ENCODE assay signal across 1 cellular context in the genomic region with DNA sequence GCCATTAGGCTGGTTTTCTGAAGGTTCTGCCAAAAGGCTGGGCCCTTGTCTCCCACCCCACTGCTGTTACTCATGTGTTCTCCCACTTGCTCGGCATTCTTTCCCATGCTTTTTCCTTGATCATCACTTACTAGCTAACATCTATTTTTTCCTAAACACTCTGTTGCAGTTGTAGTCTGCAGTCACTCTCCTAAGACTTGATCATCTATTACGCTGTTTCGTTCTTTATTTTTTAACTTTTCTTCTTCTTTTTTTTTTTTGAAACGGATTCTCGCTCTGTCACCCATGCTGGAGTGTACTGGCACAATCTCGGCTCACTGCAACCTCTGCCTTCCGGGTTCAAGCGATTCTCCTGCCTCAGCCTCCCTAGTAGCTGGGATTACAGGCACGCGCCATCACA.
TF ChIP-seq lines count a peak whose summit lies in the region.

No MANE protein-coding gene starts in this region.

TF ChIP-seq in GM23338, 12 proteins besides CTCF, POLR2A, EP300 and RAD21 (continued from another document):
- TF ChIP-seq, protein P1, sequence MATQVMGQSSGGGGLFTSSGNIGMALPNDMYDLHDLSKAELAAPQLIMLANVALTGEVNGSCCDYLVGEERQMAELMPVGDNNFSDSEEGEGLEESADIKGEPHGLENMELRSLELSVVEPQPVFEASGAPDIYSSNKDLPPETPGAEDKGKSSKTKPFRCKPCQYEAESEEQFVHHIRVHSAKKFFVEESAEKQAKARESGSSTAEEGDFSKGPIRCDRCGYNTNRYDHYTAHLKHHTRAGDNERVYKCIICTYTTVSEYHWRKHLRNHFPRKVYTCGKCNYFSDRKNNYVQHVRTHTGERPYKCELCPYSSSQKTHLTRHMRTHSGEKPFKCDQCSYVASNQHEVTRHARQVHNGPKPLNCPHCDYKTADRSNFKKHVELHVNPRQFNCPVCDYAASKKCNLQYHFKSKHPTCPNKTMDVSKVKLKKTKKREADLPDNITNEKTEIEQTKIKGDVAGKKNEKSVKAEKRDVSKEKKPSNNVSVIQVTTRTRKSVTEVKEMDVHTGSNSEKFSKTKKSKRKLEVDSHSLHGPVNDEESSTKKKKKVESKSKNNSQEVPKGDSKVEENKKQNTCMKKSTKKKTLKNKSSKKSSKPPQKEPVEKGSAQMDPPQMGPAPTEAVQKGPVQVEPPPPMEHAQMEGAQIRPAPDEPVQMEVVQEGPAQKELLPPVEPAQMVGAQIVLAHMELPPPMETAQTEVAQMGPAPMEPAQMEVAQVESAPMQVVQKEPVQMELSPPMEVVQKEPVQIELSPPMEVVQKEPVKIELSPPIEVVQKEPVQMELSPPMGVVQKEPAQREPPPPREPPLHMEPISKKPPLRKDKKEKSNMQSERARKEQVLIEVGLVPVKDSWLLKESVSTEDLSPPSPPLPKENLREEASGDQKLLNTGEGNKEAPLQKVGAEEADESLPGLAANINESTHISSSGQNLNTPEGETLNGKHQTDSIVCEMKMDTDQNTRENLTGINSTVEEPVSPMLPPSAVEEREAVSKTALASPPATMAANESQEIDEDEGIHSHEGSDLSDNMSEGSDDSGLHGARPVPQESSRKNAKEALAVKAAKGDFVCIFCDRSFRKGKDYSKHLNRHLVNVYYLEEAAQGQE (IDR thresholded peaks at IDR 0.05; ENCODE audit: unreplicated experiment), result no peak
- TF ChIP-seq NANOG (IDR thresholded peaks at IDR 0.05; ENCODE audit: borderline replicate concordance) (no peak), ZNF331 (CRISPR knock-in tag; IDR thresholded peaks at IDR 0.05; ENCODE audit: low read depth) (no peak), POLR2AphosphoS5 (IDR thresholded peaks at IDR 0.05; ENCODE audit: low read depth) (no peak), EZH2phosphoT487 (IDR thresholded peaks at IDR 0.05; ENCODE audit: unreplicated experiment) (no peak), ZNF114 (CRISPR knock-in tag; IDR thresholded peaks at IDR 0.05) (no peak), EZH2 (IDR thresholded peaks at IDR 0.05; ENCODE audit: low read depth, unreplicated experiment) (no peak), JUNB (IDR thresholded peaks at IDR 0.05; ENCODE audit: unreplicated experiment) (no peak)
- TF ChIP-seq, protein P2, sequence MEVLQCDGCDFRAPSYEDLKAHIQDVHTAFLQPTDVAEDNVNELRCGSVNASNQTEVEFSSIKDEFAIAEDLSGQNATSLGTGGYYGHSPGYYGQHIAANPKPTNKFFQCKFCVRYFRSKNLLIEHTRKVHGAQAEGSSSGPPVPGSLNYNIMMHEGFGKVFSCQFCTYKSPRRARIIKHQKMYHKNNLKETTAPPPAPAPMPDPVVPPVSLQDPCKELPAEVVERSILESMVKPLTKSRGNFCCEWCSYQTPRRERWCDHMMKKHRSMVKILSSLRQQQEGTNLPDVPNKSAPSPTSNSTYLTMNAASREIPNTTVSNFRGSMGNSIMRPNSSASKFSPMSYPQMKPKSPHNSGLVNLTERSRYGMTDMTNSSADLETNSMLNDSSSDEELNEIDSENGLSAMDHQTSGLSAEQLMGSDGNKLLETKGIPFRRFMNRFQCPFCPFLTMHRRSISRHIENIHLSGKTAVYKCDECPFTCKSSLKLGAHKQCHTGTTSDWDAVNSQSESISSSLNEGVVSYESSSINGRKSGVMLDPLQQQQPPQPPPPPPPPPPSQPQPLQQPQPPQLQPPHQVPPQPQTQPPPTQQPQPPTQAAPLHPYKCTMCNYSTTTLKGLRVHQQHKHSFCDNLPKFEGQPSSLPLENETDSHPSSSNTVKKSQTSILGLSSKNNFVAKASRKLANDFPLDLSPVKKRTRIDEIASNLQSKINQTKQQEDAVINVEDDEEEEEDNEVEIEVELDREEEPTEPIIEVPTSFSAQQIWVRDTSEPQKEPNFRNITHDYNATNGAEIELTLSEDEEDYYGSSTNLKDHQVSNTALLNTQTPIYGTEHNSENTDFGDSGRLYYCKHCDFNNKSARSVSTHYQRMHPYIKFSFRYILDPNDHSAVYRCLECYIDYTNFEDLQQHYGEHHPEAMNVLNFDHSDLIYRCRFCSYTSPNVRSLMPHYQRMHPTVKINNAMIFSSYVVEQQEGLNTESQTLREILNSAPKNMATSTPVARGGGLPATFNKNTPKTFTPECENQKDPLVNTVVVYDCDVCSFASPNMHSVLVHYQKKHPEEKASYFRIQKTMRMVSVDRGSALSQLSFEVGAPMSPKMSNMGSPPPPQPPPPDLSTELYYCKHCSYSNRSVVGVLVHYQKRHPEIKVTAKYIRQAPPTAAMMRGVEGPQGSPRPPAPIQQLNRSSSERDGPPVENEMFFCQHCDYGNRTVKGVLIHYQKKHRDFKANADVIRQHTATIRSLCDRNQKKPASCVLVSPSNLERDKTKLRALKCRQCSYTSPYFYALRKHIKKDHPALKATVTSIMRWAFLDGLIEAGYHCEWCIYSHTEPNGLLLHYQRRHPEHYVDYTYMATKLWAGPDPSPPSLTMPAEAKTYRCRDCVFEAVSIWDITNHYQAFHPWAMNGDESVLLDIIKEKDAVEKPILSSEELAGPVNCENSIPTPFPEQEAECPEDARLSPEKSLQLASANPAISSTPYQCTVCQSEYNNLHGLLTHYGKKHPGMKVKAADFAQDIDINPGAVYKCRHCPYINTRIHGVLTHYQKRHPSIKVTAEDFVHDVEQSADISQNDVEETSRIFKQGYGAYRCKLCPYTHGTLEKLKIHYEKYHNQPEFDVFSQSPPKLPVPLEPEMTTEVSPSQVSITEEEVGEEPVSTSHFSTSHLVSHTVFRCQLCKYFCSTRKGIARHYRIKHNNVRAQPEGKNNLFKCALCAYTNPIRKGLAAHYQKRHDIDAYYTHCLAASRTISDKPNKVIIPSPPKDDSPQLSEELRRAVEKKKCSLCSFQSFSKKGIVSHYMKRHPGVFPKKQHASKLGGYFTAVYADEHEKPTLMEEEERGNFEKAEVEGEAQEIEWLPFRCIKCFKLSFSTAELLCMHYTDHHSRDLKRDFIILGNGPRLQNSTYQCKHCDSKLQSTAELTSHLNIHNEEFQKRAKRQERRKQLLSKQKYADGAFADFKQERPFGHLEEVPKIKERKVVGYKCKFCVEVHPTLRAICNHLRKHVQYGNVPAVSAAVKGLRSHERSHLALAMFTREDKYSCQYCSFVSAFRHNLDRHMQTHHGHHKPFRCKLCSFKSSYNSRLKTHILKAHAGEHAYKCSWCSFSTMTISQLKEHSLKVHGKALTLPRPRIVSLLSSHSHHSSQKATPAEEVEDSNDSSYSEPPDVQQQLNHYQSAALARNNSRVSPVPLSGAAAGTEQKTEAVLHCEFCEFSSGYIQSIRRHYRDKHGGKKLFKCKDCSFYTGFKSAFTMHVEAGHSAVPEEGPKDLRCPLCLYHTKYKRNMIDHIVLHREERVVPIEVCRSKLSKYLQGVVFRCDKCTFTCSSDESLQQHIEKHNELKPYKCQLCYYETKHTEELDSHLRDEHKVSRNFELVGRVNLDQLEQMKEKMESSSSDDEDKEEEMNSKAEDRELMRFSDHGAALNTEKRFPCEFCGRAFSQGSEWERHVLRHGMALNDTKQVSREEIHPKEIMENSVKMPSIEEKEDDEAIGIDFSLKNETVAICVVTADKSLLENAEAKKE (CRISPR knock-in tag; IDR thresholded peaks at IDR 0.05), result no peak
